ENCODE assay signal across 16 cellular contexts in the genomic region with DNA sequence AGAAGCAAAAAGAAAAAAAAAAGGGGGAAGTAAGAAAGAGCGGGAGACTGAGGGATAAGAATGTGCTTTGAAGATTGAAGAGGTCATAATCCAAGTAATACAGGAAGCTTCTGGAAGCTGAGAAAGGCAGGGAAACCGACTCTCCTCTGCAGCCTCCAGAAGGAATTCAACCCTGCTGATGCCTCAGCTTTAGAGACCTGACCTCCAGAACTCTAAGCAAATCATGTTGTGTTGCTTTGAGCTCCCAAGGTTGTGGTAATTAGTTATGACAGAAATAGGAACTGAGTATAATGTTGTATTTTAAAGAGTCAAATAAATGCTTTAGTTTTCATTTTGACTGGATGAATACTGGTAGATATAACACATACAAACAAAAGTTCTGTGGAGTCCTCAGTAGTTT. TPM values are rescaled to one million over a fixed set of nuclear protein-coding genes. Genes with fewer than 3 reads are reported as not detected.
"Had no signal": no experiment of that assay in that cellular context is flagged by ENCODE, and none has a peak within 500 bp of the region (broad histone marks: within the 10 kb centered on the region; RNA-seq: fewer than 3 reads in every experiment).

No MANE protein-coding gene starts in this region.

- H3K4me3 Mint-ChIP-seq: activated naive CD8-positive, alpha-beta T cell treated with anti-CD3 and anti-CD28 coated beads, Interleukin-2, amount 50 U/mL, for 24 hours; mesothelial cell of epicardium; stimulated activated naive CD8-positive, alpha-beta T cell treated with anti-CD3 and anti-CD28 coated beads, Interleukin-15, Interleukin-2, amounts not matched to agents 100 ng/mL and 50 ng/mL, for 24 hours had no signal

- H3K4me1 ChIP-seq: ascending aorta, right lobe of liver, spleen, suprapubic skin had no signal

- H3K4me1 Mint-ChIP-seq: activated naive CD8-positive, alpha-beta T cell treated with anti-CD3 and anti-CD28 coated beads, Interleukin-2, amount 50 U/mL, for 24 hours had no signal

- H3K27ac Mint-ChIP-seq: activated naive CD8-positive, alpha-beta T cell treated with anti-CD3 and anti-CD28 coated beads, Interleukin-2, amount 50 U/mL, for 24 hours; mesothelial cell of epicardium; stimulated activated naive CD8-positive, alpha-beta T cell treated with anti-CD3 and anti-CD28 coated beads, Interleukin-15, Interleukin-2, amounts not matched to agents 100 ng/mL and 50 ng/mL, for 24 hours had no signal

- ATAC-seq: activated CD4-positive, CD25-positive, alpha-beta regulatory T cell treated with anti-CD3 and anti-CD28 coated beads, Interleukin-2, amount 50 U/mL, for 24 hours; activated naive CD8-positive, alpha-beta T cell treated with anti-CD3 and anti-CD28 coated beads, Interleukin-2, amount 50 U/mL, for 24 hours; esophagus mucosa; right lobe of liver had no signal

- H3K36me3 ChIP-seq: ascending aorta, cardiac muscle cell, right lobe of liver, spleen, suprapubic skin had no signal

- H3K9me3 ChIP-seq: ascending aorta, right lobe of liver, suprapubic skin had no signal

- H3K27ac ChIP-seq: ascending aorta, cardiac muscle cell, right lobe of liver, spleen, suprapubic skin had no signal

- H3K27me3 Mint-ChIP-seq: activated naive CD8-positive, alpha-beta T cell treated with anti-CD3 and anti-CD28 coated beads, Interleukin-2, amount 50 U/mL, for 24 hours; stimulated activated naive CD8-positive, alpha-beta T cell treated with anti-CD3 and anti-CD28 coated beads, Interleukin-15, Interleukin-2, amounts not matched to agents 100 ng/mL and 50 ng/mL, for 24 hours had no signal

- FAIRE-seq: endometrium had no signal

- H3K27me3 ChIP-seq: ascending aorta, cardiac muscle cell, right lobe of liver, spleen, suprapubic skin had no signal

- H3K4me3 ChIP-seq: ascending aorta, cardiac muscle cell, right lobe of liver, spleen, suprapubic skin had no signal

- DNase-seq: activated CD4-positive, alpha-beta T cell treated with anti-CD3 and anti-CD28 coated beads, Interleukin-2, amount 50 U/mL, for 1 hour; activated naive CD4-positive, alpha-beta T cell treated with Interleukin-2 at 50 U/mL for 16 hours; activated naive CD8-positive, alpha-beta T cell treated with anti-CD3 and anti-CD28 coated beads, Interleukin-2, amount 50 U/mL, for 24 hours; activated T-cell treated with anti-CD3 and anti-CD28 coated beads for 4 hours; right lobe of liver; spleen; trophoblast cell had no signal

- H3K36me3 Mint-ChIP-seq: mesothelial cell of epicardium had no signal

RNA-seq across cellular contexts. Expression of a gene that starts 48.0 kb away (rescaled TPM):
- total RNA-seq: activated CD8-positive, alpha-beta memory T cell treated with anti-CD3 and anti-CD28 coated beads for 36 hours had no signal
